ENCODE assay signal across 19 cellular contexts in genomic region chr21:34911360-34911759, GRCh38.
DNase-seq lines count a peak whose midpoint lies in the region; ATAC-seq and TF ChIP-seq lines count a peak whose summit lies in the region.
"Had no signal": no experiment of that assay in that cellular context is flagged by ENCODE, and none has a peak within 500 bp of the region (broad histone marks: within the 10 kb centered on the region; RNA-seq: fewer than 3 reads in every experiment).

No MANE protein-coding gene starts in this region.

- peak overlapping the region in 1 of 7 donors; percentile 78 for H3K4me3 Mint-ChIP-seq in CD8-positive, alpha-beta memory T cell
- peak overlapping the region; percentile 2 for H3K4me3 Mint-ChIP-seq in activated T-helper 17 cell treated with anti-CD3 and anti-CD28 coated beads, Interleukin-2, amount 50 U/mL, for 72 hours
- no peak overlapping the region for H3K4me3 Mint-ChIP-seq in MCF 10A (ENCODE audit: unreplicated experiment)
- H3K4me3 Mint-ChIP-seq: activated naive CD8-positive, alpha-beta T cell treated with anti-CD3 and anti-CD28 coated beads, Interleukin-2, amount 50 U/mL, for 24 hours; T-helper 1 cell treated with Interleukin-12 subunit alpha and Interleukin-12 subunit beta and Interleukin-4 antibody, amounts not matched to agents 30 μg/mL and 1 μg/mL, for 36 hours; type B pancreatic cell had no signal

- H3K4me3 ChIP-seq in CD8-positive, alpha-beta memory T cell (ENCODE audit: low read length): no peak overlapping the region
- peak overlapping the region in 1 of 2 experiments; percentile 15 for H3K4me3 ChIP-seq in neutrophil (ENCODE audit: low read depth in 1 of 2, low read length in 1 of 2)
- H3K4me3 ChIP-seq: gastrocnemius medialis, sigmoid colon had no signal

- H3K4me1 Mint-ChIP-seq in CD8-positive, alpha-beta memory T cell: peaks cover 72 to 97% (median 95%) of the 10 kb centered on the region in 3 donors
- H3K4me1 Mint-ChIP-seq in activated T-helper 17 cell treated with anti-CD3 and anti-CD28 coated beads, Interleukin-2, amount 50 U/mL, for 72 hours: peaks cover 44% of the 10 kb centered on the region
- H3K4me1 Mint-ChIP-seq in MCF 10A (ENCODE audit: insufficient read depth, unreplicated experiment): peaks cover 40% of the 10 kb centered on the region

- H3K9me3 Mint-ChIP-seq in CD8-positive, alpha-beta memory T cell: no peaks in the 10 kb centered on the region
- no peaks in the 10 kb centered on the region for H3K9me3 Mint-ChIP-seq in activated T-helper 17 cell treated with anti-CD3 and anti-CD28 coated beads, Interleukin-2, amount 50 U/mL, for 72 hours
- no peaks in the 10 kb centered on the region for H3K9me3 Mint-ChIP-seq in MCF 10A (ENCODE audit: unreplicated experiment)
- H3K9me3 Mint-ChIP-seq: activated naive CD8-positive, alpha-beta T cell treated with anti-CD3 and anti-CD28 coated beads, Interleukin-2, amount 50 U/mL, for 24 hours; T-helper 1 cell treated with Interleukin-12 subunit alpha and Interleukin-12 subunit beta and Interleukin-4 antibody, amounts not matched to agents 30 μg/mL and 1 μg/mL, for 36 hours; type B pancreatic cell had no signal

- H3K4me1 ChIP-seq in CD8-positive, alpha-beta memory T cell (ENCODE audit: insufficient read depth, low read length): peaks cover 55% of the 10 kb centered on the region
- peaks cover 96% of the 10 kb centered on the region in 2 experiments for H3K4me1 ChIP-seq in neutrophil (ENCODE audit: control insufficient read depth in 1 of 2, insufficient read depth in 1 of 2, low read depth in 1 of 2, low read length in 1 of 2)
- H3K4me1 ChIP-seq: gastrocnemius medialis had no signal

- intact Hi-C loops in MCF 10A (cut with micrococcal nuclease): no loop called here

- H3K27me3 ChIP-seq in CD8-positive, alpha-beta memory T cell (ENCODE audit: insufficient read depth, low read length, poor library complexity, severe bottlenecking): no peaks in the 10 kb centered on the region
- H3K27me3 ChIP-seq in neutrophil: no peaks in the 10 kb centered on the region
- H3K27me3 ChIP-seq: gastrocnemius medialis, sigmoid colon had no signal

- peaks cover 0 to 55% (median 8%) of the 10 kb centered on the region in 3 donors for H3K36me3 Mint-ChIP-seq in CD8-positive, alpha-beta memory T cell
- H3K36me3 Mint-ChIP-seq in activated T-helper 17 cell treated with anti-CD3 and anti-CD28 coated beads, Interleukin-2, amount 50 U/mL, for 72 hours (ENCODE audit: low read depth): no peaks in the 10 kb centered on the region
- H3K36me3 Mint-ChIP-seq in MCF 10A (ENCODE audit: insufficient read depth, unreplicated experiment): no peaks in the 10 kb centered on the region
- H3K36me3 Mint-ChIP-seq: type B pancreatic cell had no signal

- TF ChIP-seq CTCF in neutrophil (IDR thresholded peaks at IDR 0.05) (no peak), MCF 10A (IDR thresholded peaks at IDR 0.05; ENCODE audit: unreplicated experiment) (no peak)

- POLR2A ChIA-PET in CD8-positive, alpha-beta memory T cell (lab: Charles Lee): no interaction called here
- POLR2A ChIA-PET in MCF 10A (lab: Yijun Ruan, JAX): no interaction called here

- H3K27ac Mint-ChIP-seq in CD8-positive, alpha-beta memory T cell: peak overlapping the region in 5 of 8 donors; percentile 16 to 82 (median 56)
- peak overlapping the region; percentile 13 for H3K27ac Mint-ChIP-seq in activated T-helper 17 cell treated with anti-CD3 and anti-CD28 coated beads, Interleukin-2, amount 50 U/mL, for 72 hours
- H3K27ac Mint-ChIP-seq in MCF 10A (ENCODE audit: low read depth, unreplicated experiment): no peak overlapping the region
- H3K27ac Mint-ChIP-seq: activated naive CD8-positive, alpha-beta T cell treated with anti-CD3 and anti-CD28 coated beads, Interleukin-2, amount 50 U/mL, for 24 hours; T-helper 1 cell treated with Interleukin-12 subunit alpha and Interleukin-12 subunit beta and Interleukin-4 antibody, amounts not matched to agents 30 μg/mL and 1 μg/mL, for 36 hours; type B pancreatic cell had no signal

- peaks cover 0 to 3% of the 10 kb centered on the region in 2 donors for H3K27me3 Mint-ChIP-seq in CD8-positive, alpha-beta memory T cell
- no peaks in the 10 kb centered on the region for H3K27me3 Mint-ChIP-seq in activated T-helper 17 cell treated with anti-CD3 and anti-CD28 coated beads, Interleukin-2, amount 50 U/mL, for 72 hours
- no peaks in the 10 kb centered on the region for H3K27me3 Mint-ChIP-seq in MCF 10A (ENCODE audit: insufficient read depth, unreplicated experiment)
- H3K27me3 Mint-ChIP-seq: activated naive CD8-positive, alpha-beta T cell treated with anti-CD3 and anti-CD28 coated beads, Interleukin-2, amount 50 U/mL, for 24 hours had no signal

- BruUV-seq in MCF 10A (replicated peaks; lab: Mats Ljungman, UMichigan): no TSS peak

- no peaks in the 10 kb centered on the region for H3K9me3 ChIP-seq in CD8-positive, alpha-beta memory T cell (ENCODE audit: low read length)
- no peaks in the 10 kb centered on the region for H3K9me3 ChIP-seq in neutrophil
- H3K9me3 ChIP-seq: gastrocnemius medialis, sigmoid colon had no signal

- no peak overlapping the region for H3K27ac ChIP-seq in CD8-positive, alpha-beta memory T cell (ENCODE audit: low read depth, low read length)
- peak overlapping the region; percentile 74 for H3K27ac ChIP-seq in neutrophil
- H3K27ac ChIP-seq: gastrocnemius medialis, sigmoid colon had no signal

- no peak for DNase-seq in CD8-positive, alpha-beta memory T cell
- DNase-seq in NOMO-1 (lab: John Stamatoyannopoulos, UW; ENCODE audit: unreplicated experiment in 2 of 2): peak; percentile 72 to 79
- DNase-seq in NCI-H748 (lab: John Stamatoyannopoulos, UW; ENCODE audit: unreplicated experiment): no peak
- DNase-seq in MCF 10A (ENCODE audit: unreplicated experiment): no peak
- no peak for DNase-seq in pons (ENCODE audit: low spot score)
- DNase-seq: activated CD4-positive, alpha-beta T cell treated with anti-CD3 and anti-CD28 coated beads for 4 hours; activated naive CD8-positive, alpha-beta T cell treated with anti-CD3 and anti-CD28 coated beads, Interleukin-2, amount 50 U/mL, for 24 hours; activated T-cell treated with anti-CD3 and anti-CD28 coated beads, Interleukin-2, amount 50 U/mL, for 1 hour; DMS79 treated with DMSO at 0.1 percent for 48 hours; gastrocnemius medialis; NCI-H1694 treated with DMSO at 0.1 percent for 48 hours; sigmoid colon; stimulated activated CD4-positive, alpha-beta T cell treated with anti-CD3 and anti-CD28 coated beads, Interleukin-4, amount 100 ng/mL, for 1 hour had no signal

- ATAC-seq in activated T-helper 17 cell treated with anti-CD3 and anti-CD28 coated beads, Interleukin-2, amount 50 U/mL, for 72 hours (replicated peaks): no peak
- no peak for ATAC-seq in HG02981 (IDR thresholded peaks at IDR 0.05; ENCODE audit: unreplicated experiment)
- ATAC-seq: activated naive CD8-positive, alpha-beta T cell treated with anti-CD3 and anti-CD28 coated beads, Interleukin-2, amount 50 U/mL, for 24 hours; gastrocnemius medialis; Panc1 had no signal

- peaks cover 6% of the 10 kb centered on the region for H3K36me3 ChIP-seq in CD8-positive, alpha-beta memory T cell (ENCODE audit: insufficient read depth, low read length)
- H3K36me3 ChIP-seq in neutrophil: no peaks in the 10 kb centered on the region
- H3K36me3 ChIP-seq: gastrocnemius medialis, sigmoid colon had no signal

- CTCF ChIA-PET in CD8-positive, alpha-beta memory T cell (lab: Charles Lee): interaction anchor here (2.5 kb wide), 1 partner anchor 22 kb away, joined by 11 read pairs; no protein-coding TSS in a partner anchor
- CTCF ChIA-PET in MCF 10A (lab: Yijun Ruan, JAX): interaction anchor here (0.7 kb wide), 2 partner anchors 8 to 561 kb away, joined by 3 read pairs; no protein-coding TSS in a partner anchor

Comparison
In these comparisons a context has a peak if more than half of its experiments do, and no peak if none do; other contexts are left out.
1. DNase-seq: peak in NOMO-1 (2 of 2); none in CD8-positive, alpha-beta memory T cell (0 of 5), NCI-H748 (single experiment), MCF 10A (single experiment) and pons (single experiment).